30 cellular contexts compared by ENCODE assay signal in genomic region chr11:130089669-130090063, GRCh38. TPM values are rescaled to one million over a fixed set of nuclear protein-coding genes. Genes with fewer than 3 reads are reported as not detected.
DNase-seq lines count a peak whose midpoint lies in the region; ATAC-seq and TF ChIP-seq lines count a peak whose summit lies in the region.
"Had no signal": no experiment of that assay in that cellular context is flagged by ENCODE, and none has a peak within 500 bp of the region (broad histone marks: within the 10 kb centered on the region; RNA-seq: fewer than 3 reads in every experiment).

No MANE protein-coding gene starts in this region.

- H3K4me1 ChIP-seq in RWPE2 (ENCODE audit: insufficient read depth, poor library complexity, severe bottlenecking) (peaks cover 18% of the 10 kb centered on the region), trophoblast cell (ENCODE audit: control insufficient read depth in 1 of 2, insufficient read depth in 2 of 2, low read length in 2 of 2) (peaks cover 0 to 2% of the 10 kb centered on the region in 2 experiments)

- ATAC-seq in RWPE2 (ENCODE audit: low read depth) (no peak; the same call in 2 of the 3 replicates), HG03469 (IDR thresholded peaks at IDR 0.05; ENCODE audit: unreplicated experiment) (no peak), GM21367 (IDR thresholded peaks at IDR 0.05; ENCODE audit: unreplicated experiment) (no peak)
- ATAC-seq: activated CD8-positive, alpha-beta T cell treated with anti-CD3 and anti-CD28 coated beads, Interleukin-2, amount 10 ng/mL, durations not matched to agents 7 days and 5 days; activated naive CD8-positive, alpha-beta T cell treated with anti-CD3 and anti-CD28 coated beads, Interleukin-2, amount 50 U/mL, for 24 hours; body of pancreas had no signal

- H3K27me3 ChIP-seq in RWPE2 (ENCODE audit: insufficient read depth, poor library complexity, severe bottlenecking) (no peaks in the 10 kb centered on the region), trophoblast cell (ENCODE audit: insufficient read depth, low read length) (no peaks in the 10 kb centered on the region)
- H3K27me3 ChIP-seq: body of pancreas, upper lobe of right lung had no signal

- no peak overlapping the region for H3K23ac ChIP-seq in trophoblast cell (ENCODE audit: low read length)

- no peaks in the 10 kb centered on the region for H3K79me1 ChIP-seq in trophoblast cell (ENCODE audit: low read length)

- H3K4ac ChIP-seq in trophoblast cell (ENCODE audit: low read depth, low read length): peak overlapping the region; percentile 16

- no peak overlapping the region for H4K8ac ChIP-seq in trophoblast cell (ENCODE audit: low read depth, low read length)

- no peak overlapping the region for H2AFZ ChIP-seq in trophoblast cell (ENCODE audit: insufficient read depth, low read length, poor library complexity)

- H3K14ac ChIP-seq in trophoblast cell (ENCODE audit: low read length): no peak overlapping the region

- H3K36me3 ChIP-seq in RWPE2 (ENCODE audit: low read depth): peaks cover 6% of the 10 kb centered on the region
- H3K36me3 ChIP-seq in trophoblast cell (ENCODE audit: control insufficient read depth in 1 of 2, insufficient read depth in 2 of 2, low read length in 2 of 2): peaks cover 0 to 3% of the 10 kb centered on the region in 2 experiments
- H3K36me3 ChIP-seq: upper lobe of right lung had no signal

- no CpG with 5 or more reads among the region's 5 CpGs for WGBS in trophoblast cell (ENCODE audit: extremely low coverage, insufficient coverage, insufficient read length)

- H2BK120ac ChIP-seq in trophoblast cell (ENCODE audit: insufficient read depth, low read length, poor library complexity): no peak overlapping the region

- H3K4me3 ChIP-seq in RWPE2 (ENCODE audit: severe bottlenecking) (no peak overlapping the region), trophoblast cell (ENCODE audit: low read depth, low read length) (no peak overlapping the region)
- H3K4me3 ChIP-seq: body of pancreas, upper lobe of right lung had no signal

- no peak overlapping the region for H3K18ac ChIP-seq in trophoblast cell (ENCODE audit: low read length)

- no peak for TF ChIP-seq POLR2A in erythroblast (IDR thresholded peaks at IDR 0.05; ENCODE audit: low read length)

- TF ChIP-seq CTCF in RWPE2 (IDR thresholded peaks at IDR 0.05; ENCODE audit: poor library complexity, severe bottlenecking): no peak

- H3K9ac ChIP-seq in trophoblast cell (ENCODE audit: low read length): no peak overlapping the region

- H2BK5ac ChIP-seq in trophoblast cell (ENCODE audit: low read depth, low read length, poor library complexity): no peak overlapping the region

- DNase-seq in NCI-H82 (lab: John Stamatoyannopoulos, UW): peak; percentile 38
- DNase-seq in NCI-H82 treated with DMSO at 0.1 percent for 48 hours (lab: John Stamatoyannopoulos, UW; ENCODE audit: unreplicated experiment): no peak
- DNase-seq in RWPE2 (ENCODE audit: low spot score): no peak
- DNase-seq in erythroblast (lab: John Stamatoyannopoulos, UW): peak; percentile 72 to 78
- no peak for DNase-seq in trophoblast cell
- no peak for DNase-seq in GM03348 (ENCODE audit: low spot score)
- DNase-seq: 8988T; activated CD4-positive, CD25-positive, alpha-beta regulatory T cell treated with anti-CD3 and anti-CD28 coated beads, Interleukin-2, amount 50 U/mL, for 72 hours; activated CD8-positive, alpha-beta T cell treated with anti-CD3 and anti-CD28 coated beads, Interleukin-2, amount 10 ng/mL, durations not matched to agents 7 days and 5 days; activated gamma-delta T cell; activated naive CD8-positive, alpha-beta T cell treated with anti-CD3 and anti-CD28 coated beads, Interleukin-2, amount 50 U/mL, for 24 hours; activated T-cell treated with anti-CD3 and anti-CD28 coated beads for 4 hours; AML-193; body of pancreas; CD8-positive, alpha-beta memory T cell; DMS53; GOT3; Kasumi-1; kidney glomerular epithelial cell; NCI-H1092; NCI-H187 treated with DMSO at 0.1 percent for 48 hours; NCI-H226; NCI-H748 treated with DMSO at 0.1 percent for 48 hours; nucleus accumbens; small intestine; stimulated activated CD4-positive, alpha-beta T cell treated with anti-CD3 and anti-CD28 coated beads, Interleukin-2, amount 100 ng/mL, for 24 hours; T-helper 1 cell; upper lobe of right lung had no signal

- H3K9me3 ChIP-seq in RWPE2 (ENCODE audit: severe bottlenecking): peaks cover 2% of the 10 kb centered on the region
- H3K9me3 ChIP-seq in trophoblast cell (ENCODE audit: insufficient read depth, low read depth, low read length): no peaks in the 10 kb centered on the region
- H3K9me3 ChIP-seq: body of pancreas, upper lobe of right lung had no signal

- H3K79me2 ChIP-seq in trophoblast cell (ENCODE audit: control insufficient read depth, insufficient read depth, low read length, poor library complexity): no peaks in the 10 kb centered on the region

- no peak overlapping the region for H2AK5ac ChIP-seq in trophoblast cell (ENCODE audit: low read length)

- no peak overlapping the region for H4K91ac ChIP-seq in trophoblast cell (ENCODE audit: low read depth, low read length)

- peak overlapping the region; percentile 10 for H3K27ac ChIP-seq in RWPE2 (ENCODE audit: poor library complexity, severe bottlenecking)
- no peak overlapping the region for H3K27ac ChIP-seq in trophoblast cell (ENCODE audit: low read depth, low read length)
- H3K27ac ChIP-seq: body of pancreas, upper lobe of right lung had no signal

- H2BK12ac ChIP-seq in trophoblast cell (ENCODE audit: low read length): no peak overlapping the region

- H3K4me2 ChIP-seq in trophoblast cell (ENCODE audit: low read length): no peak overlapping the region

- no peak overlapping the region for H4K12ac ChIP-seq in trophoblast cell (ENCODE audit: low read depth, low read length)

RNA-seq across cellular contexts. Expression of gene APLP2, which starts 20.0 kb away (rescaled TPM):
- 357 and 374 TPM in 2 replicates for polyA plus RNA-seq in trophoblast cell (2013)

Comparison
In these comparisons a context has a peak if more than half of its experiments do, and no peak if none do; other contexts are left out.
1. DNase-seq: peak in NCI-H82 (single experiment) and erythroblast (2 of 2); none in NCI-H82 treated with DMSO at 0.1 percent for 48 hours (single experiment), RWPE2 (single experiment), trophoblast cell (0 of 2) and GM03348 (single experiment).